In the genomic region with DNA sequence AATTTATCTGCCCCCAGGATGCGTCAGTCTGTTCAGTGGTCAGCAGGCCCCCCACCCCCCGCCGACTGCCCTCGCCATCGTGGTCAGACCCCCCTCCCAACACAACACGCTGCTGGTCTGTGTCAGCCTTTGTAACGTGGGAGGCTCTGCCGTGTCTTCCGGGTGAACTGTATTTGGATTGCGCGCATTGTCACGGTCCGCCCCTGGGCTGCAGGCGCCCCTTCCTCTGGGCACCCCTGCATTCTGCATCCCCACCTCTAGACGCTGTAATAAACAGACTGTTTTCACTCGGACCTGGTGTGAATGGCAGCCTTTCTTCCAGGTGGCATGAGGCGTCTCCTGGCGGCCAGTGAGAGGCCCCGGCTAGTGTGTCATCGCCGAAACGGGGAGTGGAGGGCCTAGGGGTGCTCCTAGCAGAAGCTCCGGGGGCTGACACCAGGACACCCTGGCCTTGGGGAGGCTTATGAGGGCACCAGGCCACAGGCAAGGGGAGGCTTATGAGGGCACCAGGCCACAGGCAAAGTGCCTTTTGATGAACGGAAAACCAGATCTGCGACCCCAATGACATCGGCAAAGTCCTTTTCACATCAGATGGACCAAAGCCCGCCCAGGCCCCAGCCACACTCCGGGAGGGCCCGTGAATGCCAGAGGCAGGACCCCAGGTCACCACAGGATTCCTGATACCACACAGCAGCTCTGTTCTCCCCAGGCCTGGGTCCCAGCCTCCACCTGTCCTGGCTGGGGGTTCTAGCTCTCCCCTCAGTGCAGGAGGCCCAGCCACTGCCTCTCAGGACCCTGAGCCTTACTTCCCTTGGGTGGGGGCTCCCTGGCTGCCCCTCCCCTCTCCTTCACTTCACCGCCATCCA, we compare ENCODE assay signal across 17 cellular contexts. TPM values are rescaled to one million over a fixed set of nuclear protein-coding genes. Genes with fewer than 3 reads are reported as not detected.
DNase-seq lines count a peak whose midpoint lies in the region; ATAC-seq, FAIRE-seq and TF ChIP-seq lines count a peak whose summit lies in the region.
"Had no signal": no experiment of that assay in that cellular context is flagged by ENCODE, and none has a peak within 500 bp of the region (broad histone marks: within the 10 kb centered on the region; RNA-seq: fewer than 3 reads in every experiment).

No MANE protein-coding gene starts in this region.

- TF ChIP-seq CTCF in K562 (IDR thresholded peaks at IDR 0.05 in 2 of 3, conservative IDR thresholded peaks at IDR 0.05 in 1 of 3; ENCODE audit: insufficient read depth in 2 of 3, low read depth in 1 of 3, low read length in 3 of 3), result no peak
- no peak for TF ChIP-seq CTCF in GM10266 (IDR thresholded peaks at IDR 0.05; ENCODE audit: control insufficient read depth, insufficient read depth, low read depth, missing control alignments)

- H3K79me2 ChIP-seq in K562 (ENCODE audit: control insufficient read depth, insufficient read depth, low read length), result peaks cover 48% of the 10 kb centered on the region

- peak overlapping the region; percentile 11 for H3K4me3 Mint-ChIP-seq in activated T-cell treated with anti-CD3 and anti-CD28 coated beads, Interleukin-2, amount 50 U/mL, for 4 hours
- H3K4me3 Mint-ChIP-seq in stimulated activated naive B cell treated with anti-CD40 and anti-IgM and Interleukin-4, amounts not matched to agents 10 μg/mL and 1 μg/mL and 100 μg/mL, for 72 hours, result peak overlapping the region; percentile 29 to 67

- ATAC-seq in activated T-cell treated with anti-CD3 and anti-CD28 coated beads, Interleukin-2, amount 50 U/mL, for 4 hours, result no peak
- no peak for ATAC-seq in K562
- no peak for ATAC-seq in stimulated activated naive B cell treated with anti-CD40 and anti-IgM and Interleukin-4, amounts not matched to agents 10 μg/mL and 1 μg/mL and 100 μg/mL, for 72 hours (replicated peaks)

- POLR2A ChIA-PET in K562 (lab: Yijun Ruan, JAX), result interaction anchor here (0.9 kb wide), 1 partner anchor 81 kb away, joined by 3 read pairs; a partner anchor contains a TSS

- no peaks in the 10 kb centered on the region for H3K9me1 ChIP-seq in K562 (ENCODE audit: control insufficient read depth, insufficient read depth, low read length)

- H3K9me3 Mint-ChIP-seq in activated T-cell treated with anti-CD3 and anti-CD28 coated beads, Interleukin-2, amount 50 U/mL, for 4 hours, result no peaks in the 10 kb centered on the region
- H3K9me3 Mint-ChIP-seq in stimulated activated naive B cell treated with anti-CD40 and anti-IgM and Interleukin-4, amounts not matched to agents 10 μg/mL and 1 μg/mL and 100 μg/mL, for 72 hours, result no peaks in the 10 kb centered on the region

- no peak for DNase-seq in activated T-cell treated with anti-CD3 and anti-CD28 coated beads, Interleukin-2, amount 50 U/mL, for 4 hours
- DNase-seq in activated T-cell treated with anti-CD3 and anti-CD28 coated beads for 4 hours, result no peak
- no peak for DNase-seq in NT2/D1 (ENCODE audit: low read depth, low spot score)
- DNase-seq in K562 (ENCODE audit: extremely low read depth in 1 of 4, low spot score in 3 of 4), result no peak
- no peak for DNase-seq in stimulated activated naive B cell treated with anti-CD40 and anti-IgM and Interleukin-4, amounts not matched to agents 10 μg/mL and 1 μg/mL and 100 μg/mL, for 72 hours
- no peak for DNase-seq in T-helper 1 cell
- no peak for DNase-seq in GM10266 (ENCODE audit: extremely low spot score)
- no peak for DNase-seq in NCI-H2196 (lab: John Stamatoyannopoulos, UW; ENCODE audit: unreplicated experiment)
- DNase-seq: ACHN, GF-D8, left ventricle myocardium inferior, NCI-H1930, NCI-H524 treated with DMSO at 0.1 percent for 48 hours, psoas muscle had no signal

- H3K27me3 ChIP-seq in NT2/D1 (ENCODE audit: insufficient read depth, insufficient read length), result no peaks in the 10 kb centered on the region
- H3K27me3 ChIP-seq in K562 (ENCODE audit: control insufficient read depth in 2 of 2, insufficient read depth in 2 of 2, low read length in 2 of 2), result no peaks in the 10 kb centered on the region
- H3K27me3 ChIP-seq: dorsolateral prefrontal cortex had no signal

- no TSS peak for BruUV-seq in K562 (replicated peaks; lab: Mats Ljungman, UMichigan)

- H3K4me1 Mint-ChIP-seq in activated T-cell treated with anti-CD3 and anti-CD28 coated beads, Interleukin-2, amount 50 U/mL, for 4 hours (ENCODE audit: low read depth), result peaks cover 14% of the 10 kb centered on the region
- peaks cover 32 to 68% of the 10 kb centered on the region in 2 donors for H3K4me1 Mint-ChIP-seq in stimulated activated naive B cell treated with anti-CD40 and anti-IgM and Interleukin-4, amounts not matched to agents 10 μg/mL and 1 μg/mL and 100 μg/mL, for 72 hours

- CTCF ChIA-PET in K562 (lab: Yijun Ruan, JAX; ENCODE audit: low intra/inter-chr PET ratio), result no interaction called here

- no peaks in the 10 kb centered on the region for H3K27me3 Mint-ChIP-seq in activated T-cell treated with anti-CD3 and anti-CD28 coated beads, Interleukin-2, amount 50 U/mL, for 4 hours (ENCODE audit: low read depth)
- no peaks in the 10 kb centered on the region for H3K27me3 Mint-ChIP-seq in stimulated activated naive B cell treated with anti-CD40 and anti-IgM and Interleukin-4, amounts not matched to agents 10 μg/mL and 1 μg/mL and 100 μg/mL, for 72 hours

- peak overlapping the region; percentile 36; the same call in 2 of the 3 replicates for H3K27ac ChIP-seq in K562 (ENCODE audit: extremely low read depth, low read depth, low read length)

- WGBS in K562 (ENCODE audit: insufficient coverage, low coverage, missing lambda C conversion rate), result 77% methylated on average over 24 of the region's 30 CpGs

- peaks cover 21% of the 10 kb centered on the region for H3K36me3 Mint-ChIP-seq in activated T-cell treated with anti-CD3 and anti-CD28 coated beads, Interleukin-2, amount 50 U/mL, for 4 hours (ENCODE audit: insufficient read depth)
- peaks cover 51 to 53% of the 10 kb centered on the region in 2 donors for H3K36me3 Mint-ChIP-seq in stimulated activated naive B cell treated with anti-CD40 and anti-IgM and Interleukin-4, amounts not matched to agents 10 μg/mL and 1 μg/mL and 100 μg/mL, for 72 hours

- H4K20me1 ChIP-seq in K562 (replicated peaks; ENCODE audit: control insufficient read depth, insufficient read depth, low read length), result 0 out of 2 replicates have a peak, but pooled peaks cover 14% of the 10 kb centered on the region

- FAIRE-seq in K562 (lab: Jason Lieb, UNC), result no peak

- no peak overlapping the region for H2AFZ ChIP-seq in K562 (ENCODE audit: low read depth, low read length)

- no peak overlapping the region for H3K4me2 ChIP-seq in K562 (ENCODE audit: insufficient read depth, low read length)

- no peak for TF ChIP-seq EP300 in K562 (IDR thresholded peaks at IDR 0.05; ENCODE audit: low read length)

- H3K36me3 ChIP-seq in NT2/D1 (ENCODE audit: insufficient read depth, insufficient read length, low read length) (peaks cover 80% of the 10 kb centered on the region), K562 (ENCODE audit: control insufficient read depth, insufficient read depth, low read length) (peaks cover 67% of the 10 kb centered on the region; the same call in 2 of the 3 replicates)

- TF ChIP-seq POLR2A in K562 (conservative IDR thresholded peaks at IDR 0.05), result peak; percentile 62

- TF ChIP-seq RAD21 in K562 (CRISPR knock-in tag; conservative IDR thresholded peaks at IDR 0.05 in 1 of 2, IDR thresholded peaks at IDR 0.05 in 1 of 2), result no peak

- in situ Hi-C loops in K562 (cut with MboI), result loop anchor here (10.0 kb wide), 1 partner anchor 82 kb away; no protein-coding TSS in a partner anchor

- peaks cover 25% of the 10 kb centered on the region for H3K4me1 ChIP-seq in NT2/D1 (ENCODE audit: insufficient read depth, insufficient read length)
- peaks cover under 1 to 89% of the 10 kb centered on the region in 2 experiments; a peak in 3 of 5 replicates for H3K4me1 ChIP-seq in K562 (replicated peaks in 1 of 2; ENCODE audit: control insufficient read depth in 2 of 2, insufficient read depth in 2 of 2, low read length in 2 of 2)

- no peaks in the 10 kb centered on the region for H3K9me3 ChIP-seq in NT2/D1 (ENCODE audit: insufficient read depth, low read length)
- no peaks in the 10 kb centered on the region for H3K9me3 ChIP-seq in K562 (replicated peaks; ENCODE audit: control insufficient read depth, insufficient read depth, low read depth, low read length)
- H3K9me3 ChIP-seq: left ventricle myocardium inferior, psoas muscle had no signal

- H3K4me3 ChIP-seq in NT2/D1 (ENCODE audit: insufficient read length, low read depth) (no peak overlapping the region), K562 (no peak overlapping the region)
- H3K4me3 ChIP-seq: left ventricle myocardium inferior, psoas muscle had no signal

- peak overlapping the region; percentile 85 for H3K27ac Mint-ChIP-seq in stimulated activated naive B cell treated with anti-CD40 and anti-IgM and Interleukin-4, amounts not matched to agents 10 μg/mL and 1 μg/mL and 100 μg/mL, for 72 hours

- peak overlapping the region; percentile 2 for H3K9ac ChIP-seq in NT2/D1 (ENCODE audit: insufficient read length, low read depth)
- peak overlapping the region in 1 of 2 experiments; percentile 75; a peak in 2 of 4 replicates for H3K9ac ChIP-seq in K562 (ENCODE audit: insufficient read depth in 1 of 2, low read depth in 2 of 2, low read length in 2 of 2)

- intact Hi-C loops in K562 (cut with micrococcal nuclease), result no loop called here

RNA-seq across cellular contexts. Expression of a gene that starts 3.6 kb away (rescaled TPM):
- total RNA-seq in activated T-cell treated with anti-CD3 and anti-CD28 coated beads, Interleukin-2, amount 50 U/mL, for 4 hours, result 10 to 100 TPM; 69.0 to 92.2 (median 71.4) TPM
- 32.2 and 114 TPM in 2 replicates for total RNA-seq in K562 (2011; cell fraction: chromatin; rRNA removed; ENCODE audit: low replicate concordance)
- 171 and 174 TPM in 2 replicates for total RNA-seq in K562 (2011; cell fraction: nucleolus; rRNA removed)
- total RNA-seq in K562 (2011; cell fraction: nucleoplasm; rRNA removed), result 85.7 and 89.1 TPM in 2 replicates
- total RNA-seq in K562 (2014; rRNA removed), result 176 and 229 TPM in 2 replicates
- total RNA-seq in K562 (2014; rRNA removed; fragmentation: Illumina TruSeq; extraction: Trizol), result 55.6 and 55.7 TPM in 2 replicates
- 63.9 and 65.6 TPM in 2 replicates for total RNA-seq in K562 (2015; rRNA removed; fragmentation: Illumina TruSeq; extraction: Trizol)
- total RNA-seq in K562 (2021), result 127 and 140 TPM in 2 replicates
- 65.9 and 80.2 TPM in 2 replicates for polyA plus RNA-seq in K562 (2011; rRNA removed)
- polyA plus RNA-seq in K562 (2011; cell fraction: cytosol; rRNA removed), result 131 and 202 TPM in 2 replicates
- polyA plus RNA-seq in K562 (2011; cell fraction: nucleus; rRNA removed), result 161 and 204 TPM in 2 replicates
- 127 and 153 TPM in 2 replicates for polyA plus RNA-seq in K562 (2012)
- polyA plus RNA-seq in K562 (2014; fragmentation: Illumina TruSeq; extraction: Trizol), result 45.9 and 72.0 TPM in 2 replicates
- polyA plus RNA-seq in K562 (2014; fragmentation: Nextera tagmentation; extraction: Ambion mirVana), result 1 to 10 TPM; 1.5 to 6.8 TPM
- polyA plus RNA-seq in K562 (2014; rRNA removed), result 188 and 193 TPM in 2 replicates
- polyA minus RNA-seq in K562 (2011; rRNA and poly(A)+ RNA removed), result 12.0 and 14.7 TPM in 2 replicates
- 24.0 and 24.1 TPM in 2 replicates for polyA minus RNA-seq in K562 (2011; cell fraction: cytosol; rRNA and poly(A)+ RNA removed)
- polyA minus RNA-seq in K562 (2011; cell fraction: nucleus; rRNA and poly(A)+ RNA removed), result 31.9 and 32.4 TPM in 2 replicates

RNA-seq across cellular contexts. Expression of a gene that starts 4.1 kb away (rescaled TPM):
- 100 to 1,000 TPM; 174 to 195 (median 179) TPM for total RNA-seq in activated T-cell treated with anti-CD3 and anti-CD28 coated beads, Interleukin-2, amount 50 U/mL, for 4 hours
- 112 and 366 TPM in 2 replicates for total RNA-seq in K562 (2011; cell fraction: chromatin; rRNA removed; ENCODE audit: low replicate concordance)
- 303 and 373 TPM in 2 replicates for total RNA-seq in K562 (2011; cell fraction: nucleolus; rRNA removed)
- 182 TPM in 2 replicates for total RNA-seq in K562 (2011; cell fraction: nucleoplasm; rRNA removed)
- total RNA-seq in K562 (2014; rRNA removed) (50.3 and 111 TPM in 2 replicates), K562 (2014; rRNA removed; fragmentation: Illumina TruSeq; extraction: Trizol) (4.5 and 5.8 TPM in 2 replicates), K562 (2015; rRNA removed; fragmentation: Illumina TruSeq; extraction: Trizol) (22.8 and 30.6 TPM in 2 replicates), K562 (2021) (181 and 194 TPM in 2 replicates)
- polyA plus RNA-seq in K562 (2011; rRNA removed) (7.9 and 21.0 TPM in 2 replicates), K562 (2014; fragmentation: Illumina TruSeq; extraction: Trizol) (44.6 and 119 TPM in 2 replicates), K562 (2014; fragmentation: Nextera tagmentation; extraction: Ambion mirVana) (under 1 TPM; 0.17 to 0.35 TPM), K562 (2014; rRNA removed) (45.9 and 46.7 TPM in 2 replicates)
- 11.3 and 12.6 TPM in 2 replicates for polyA plus RNA-seq in K562 (2011; cell fraction: cytosol; rRNA removed)
- polyA plus RNA-seq in K562 (2011; cell fraction: nucleus; rRNA removed), result 164 and 237 TPM in 2 replicates
- polyA plus RNA-seq in K562 (2012), result 142 and 173 TPM in 2 replicates
- polyA minus RNA-seq in K562 (2011; rRNA and poly(A)+ RNA removed), result 8.5 and 10.2 TPM in 2 replicates
- 49.6 and 76.1 TPM in 2 replicates for polyA minus RNA-seq in K562 (2011; cell fraction: cytosol; rRNA and poly(A)+ RNA removed)
- 127 and 137 TPM in 2 replicates for polyA minus RNA-seq in K562 (2011; cell fraction: nucleus; rRNA and poly(A)+ RNA removed)

RNA-seq across cellular contexts. Expression of a gene that starts 16.6 kb away (rescaled TPM):
- total RNA-seq in activated T-cell treated with anti-CD3 and anti-CD28 coated beads, Interleukin-2, amount 50 U/mL, for 4 hours, result 1 to 10 TPM; 3.9 to 9.4 (median 5.8) TPM
- total RNA-seq in K562 (2011; cell fraction: chromatin; rRNA removed; ENCODE audit: low replicate concordance), result 14.5 and 62.7 TPM in 2 replicates
- total RNA-seq in K562 (2011; cell fraction: nucleolus; rRNA removed), result 48.8 and 60.2 TPM in 2 replicates
- 25.7 and 35.6 TPM in 2 replicates for total RNA-seq in K562 (2011; cell fraction: nucleoplasm; rRNA removed)
- total RNA-seq in K562 (2014; rRNA removed) (9.4 and 10.7 TPM in 2 replicates), K562 (2014; rRNA removed; fragmentation: Illumina TruSeq; extraction: Trizol) (0.13 and 0.29 TPM in 2 replicates), K562 (2015; rRNA removed; fragmentation: Illumina TruSeq; extraction: Trizol) (2.6 and 3.5 TPM in 2 replicates), K562 (2021) (22.2 and 27.4 TPM in 2 replicates)
- polyA plus RNA-seq in K562 (2011; rRNA removed) (1.7 and 3.6 TPM in 2 replicates), K562 (2014; fragmentation: Illumina TruSeq; extraction: Trizol) (1.5 and 4.0 TPM in 2 replicates), K562 (2014; fragmentation: Nextera tagmentation; extraction: Ambion mirVana) (not detected), K562 (2014; rRNA removed) (19.2 and 23.6 TPM in 2 replicates)
- polyA plus RNA-seq in K562 (2011; cell fraction: cytosol; rRNA removed), result 2.2 and 9.1 TPM in 2 replicates
- polyA plus RNA-seq in K562 (2011; cell fraction: nucleus; rRNA removed), result 52.0 and 130 TPM in 2 replicates
- polyA plus RNA-seq in K562 (2012), result 14.9 and 33.7 TPM in 2 replicates
- 0.09 and 0.18 TPM in 2 replicates for polyA minus RNA-seq in K562 (2011; rRNA and poly(A)+ RNA removed)
- polyA minus RNA-seq in K562 (2011; cell fraction: cytosol; rRNA and poly(A)+ RNA removed), result 2.0 and 3.7 TPM in 2 replicates
- 5.4 and 8.2 TPM in 2 replicates for polyA minus RNA-seq in K562 (2011; cell fraction: nucleus; rRNA and poly(A)+ RNA removed)

RNA-seq across cellular contexts. Expression of a gene that starts 23.7 kb away (rescaled TPM):
- under 1 TPM; 0.63 to 0.95 (median 0.89) TPM for total RNA-seq in activated T-cell treated with anti-CD3 and anti-CD28 coated beads, Interleukin-2, amount 50 U/mL, for 4 hours
- total RNA-seq in K562 (2011; cell fraction: chromatin; rRNA removed; ENCODE audit: low replicate concordance), result 1.7 TPM in 1 of 2 replicates, not detected in the other
- 0.92 TPM in 1 of 2 replicates, not detected in the other for total RNA-seq in K562 (2011; cell fraction: nucleolus; rRNA removed)
- total RNA-seq in K562 (2011; cell fraction: nucleoplasm; rRNA removed), result 2.7 TPM in 1 of 2 replicates, not detected in the other
- 0.29 TPM in 1 of 2 replicates, not detected in the other for total RNA-seq in K562 (2014; rRNA removed)
- 0.40 and 0.45 TPM in 2 replicates for total RNA-seq in K562 (2014; rRNA removed; fragmentation: Illumina TruSeq; extraction: Trizol)
- total RNA-seq in K562 (2015; rRNA removed; fragmentation: Illumina TruSeq; extraction: Trizol), result 0.51 and 0.57 TPM in 2 replicates
- 0.58 and 0.78 TPM in 2 replicates for total RNA-seq in K562 (2021)
- polyA plus RNA-seq in K562 (2011; rRNA removed), result not detected in 2 replicates
- 0.09 TPM in 1 of 2 replicates, not detected in the other for polyA plus RNA-seq in K562 (2011; cell fraction: cytosol; rRNA removed)
- 0.58 TPM in 1 of 2 replicates, not detected in the other for polyA plus RNA-seq in K562 (2011; cell fraction: nucleus; rRNA removed)
- polyA plus RNA-seq in K562 (2012), result 2.3 and 2.7 TPM in 2 replicates
- polyA plus RNA-seq in K562 (2014; fragmentation: Illumina TruSeq; extraction: Trizol), result not detected in 2 replicates
- under 1 TPM in 1 of 2 experiments, not detected in 1; 0.08 TPM for polyA plus RNA-seq in K562 (2014; fragmentation: Nextera tagmentation; extraction: Ambion mirVana)
- polyA plus RNA-seq in K562 (2014; rRNA removed), result 1.2 and 2.1 TPM in 2 replicates
- 0.63 TPM in 1 of 2 replicates, not detected in the other for polyA minus RNA-seq in K562 (2011; rRNA and poly(A)+ RNA removed)
- polyA minus RNA-seq in K562 (2011; cell fraction: cytosol; rRNA and poly(A)+ RNA removed), result not detected in 2 replicates
- 1.00 TPM in 1 of 2 replicates, not detected in the other for polyA minus RNA-seq in K562 (2011; cell fraction: nucleus; rRNA and poly(A)+ RNA removed)
- total RNA-seq: temporal lobe had no signal

RNA-seq across cellular contexts. Expression of a gene that starts 49.5 kb away (rescaled TPM):
- under 1 TPM in 1 of 3 donors, not detected in 2; 0.11 TPM for total RNA-seq in activated T-cell treated with anti-CD3 and anti-CD28 coated beads, Interleukin-2, amount 50 U/mL, for 4 hours
- total RNA-seq in K562 (2011; cell fraction: chromatin; rRNA removed; ENCODE audit: low replicate concordance), result 0.49 TPM in 1 of 2 replicates, not detected in the other
- 0.17 TPM in 1 of 2 replicates, not detected in the other for total RNA-seq in K562 (2011; cell fraction: nucleolus; rRNA removed)
- not detected in 2 replicates for total RNA-seq in K562 (2011; cell fraction: nucleoplasm; rRNA removed)
- total RNA-seq in K562 (2014; rRNA removed) (0.16 TPM in 1 of 2 replicates, not detected in the other), K562 (2014; rRNA removed; fragmentation: Illumina TruSeq; extraction: Trizol) (not detected in 2 replicates), K562 (2015; rRNA removed; fragmentation: Illumina TruSeq; extraction: Trizol) (not detected in 2 replicates), K562 (2021) (0.13 and 0.40 TPM in 2 replicates)
- polyA plus RNA-seq in K562 (2011; rRNA removed) (0.03 TPM in 1 of 2 replicates, not detected in the other), K562 (2014; fragmentation: Illumina TruSeq; extraction: Trizol) (0.06 TPM in 1 of 2 replicates, not detected in the other), K562 (2014; fragmentation: Nextera tagmentation; extraction: Ambion mirVana) (not detected), K562 (2014; rRNA removed) (0.07 TPM in 1 of 2 replicates, not detected in the other)
- polyA plus RNA-seq in K562 (2011; cell fraction: cytosol; rRNA removed), result not detected in 2 replicates
- polyA plus RNA-seq in K562 (2011; cell fraction: nucleus; rRNA removed), result 0.10 TPM in 1 of 2 replicates, not detected in the other
- polyA plus RNA-seq in K562 (2012), result 0.27 and 0.66 TPM in 2 replicates
- polyA minus RNA-seq in K562 (2011; rRNA and poly(A)+ RNA removed), result not detected in 2 replicates
- not detected in 2 replicates for polyA minus RNA-seq in K562 (2011; cell fraction: cytosol; rRNA and poly(A)+ RNA removed)
- polyA minus RNA-seq in K562 (2011; cell fraction: nucleus; rRNA and poly(A)+ RNA removed), result 0.11 and 0.13 TPM in 2 replicates
- total RNA-seq: MCF 10A had no signal
